In genomic region chr2:142858991-142859390, GRCh38 we compare ENCODE assay signal across 28 cellular contexts. TPM values are rescaled to one million over a fixed set of nuclear protein-coding genes. Genes with fewer than 3 reads are reported as not detected.
"Had no signal": no experiment of that assay in that cellular context is flagged by ENCODE, and none has a peak within 500 bp of the region (broad histone marks: within the 10 kb centered on the region; RNA-seq: fewer than 3 reads in every experiment).

No MANE protein-coding gene starts in this region.

- ATAC-seq: foreskin keratinocyte; gastroesophageal sphincter; heart left ventricle; left lobe of liver; mucosa of descending colon; natural killer cell treated with Interleukin-12 subunit alpha and Interleukin-12 subunit beta and Interleukin-15 and Interleukin-18, amount 100 ng/mL, for 72 hours; pancreas; sciatic nerve; stimulated activated effector memory CD8-positive, alpha-beta T cell treated with anti-CD3 and anti-CD28 coated beads, Interleukin-12 subunit alpha, Interleukin-12 subunit beta, amount 100 ng/mL, for 72 hours had no signal

- H3K4me3 Mint-ChIP-seq: mesothelial cell of epicardium; naive B cell; natural killer cell treated with Interleukin-12 subunit alpha and Interleukin-12 subunit beta and Interleukin-15 and Interleukin-18, amount 100 ng/mL, for 72 hours; neural crest cell; stimulated activated effector memory CD8-positive, alpha-beta T cell treated with anti-CD3 and anti-CD28 coated beads, Interleukin-12 subunit alpha, Interleukin-12 subunit beta, amount 100 ng/mL, for 72 hours had no signal

- H2AFZ ChIP-seq: hepatocyte had no signal

- H3K4me1 Mint-ChIP-seq: mesothelial cell of epicardium; neural crest cell; stimulated activated effector memory CD8-positive, alpha-beta T cell treated with anti-CD3 and anti-CD28 coated beads, Interleukin-12 subunit alpha, Interleukin-12 subunit beta, amount 100 ng/mL, for 72 hours had no signal

- H3K27ac ChIP-seq: esophagus muscularis mucosa, foreskin keratinocyte, gastroesophageal sphincter, heart left ventricle, hepatocyte, neutrophil, pancreas, right atrium auricular region, stomach, thyroid gland had no signal

- H3K79me2 ChIP-seq: hepatocyte had no signal

- H3K36me3 ChIP-seq: esophagus muscularis mucosa, gastroesophageal sphincter, heart left ventricle, neutrophil, pancreas, right atrium auricular region, stomach, thyroid gland had no signal

- H3K9me3 Mint-ChIP-seq: mesothelial cell of epicardium; natural killer cell treated with Interleukin-12 subunit alpha and Interleukin-12 subunit beta and Interleukin-15 and Interleukin-18, amount 100 ng/mL, for 72 hours; neural crest cell had no signal

- H3K4me3 ChIP-seq: esophagus muscularis mucosa, gastroesophageal sphincter, heart left ventricle, hepatocyte, lung, mucosa of descending colon, pancreas, right atrium auricular region, stomach, thyroid gland had no signal

- H3K9me3 ChIP-seq: esophagus muscularis mucosa, gastroesophageal sphincter, heart left ventricle, mucosa of descending colon, neutrophil, pancreas, right atrium auricular region, stomach, thyroid gland had no signal

- H3K4me1 ChIP-seq: esophagus muscularis mucosa, gastroesophageal sphincter, pancreas, right atrium auricular region, thyroid gland had no signal

- DNase-seq: effector memory CD4-positive, alpha-beta T cell; foreskin keratinocyte; heart left ventricle; kidney; mesenchymal stem cell; mucosa of descending colon; naive B cell; pancreas; stimulated activated CD4-positive, alpha-beta T cell treated with anti-CD3 and anti-CD28 coated beads, Interleukin-2, amount 100 ng/mL, for 24 hours; stimulated activated CD4-positive, alpha-beta T cell treated with anti-CD3 and anti-CD28 coated beads, Interleukin-4, amount 100 ng/mL, for 24 hours; stimulated activated naive CD4-positive, alpha-beta T cell treated with Interleukin-2 at 50 U/mL for 16 hours; stomach; thyroid gland; trophoblast cell had no signal

- H3K27ac Mint-ChIP-seq: mesothelial cell of epicardium; natural killer cell treated with Interleukin-12 subunit alpha and Interleukin-12 subunit beta and Interleukin-15 and Interleukin-18, amount 100 ng/mL, for 72 hours; progenitor cell of endocrine pancreas; stimulated activated effector memory CD8-positive, alpha-beta T cell treated with anti-CD3 and anti-CD28 coated beads, Interleukin-12 subunit alpha, Interleukin-12 subunit beta, amount 100 ng/mL, for 72 hours had no signal

- H3K36me3 Mint-ChIP-seq: mesothelial cell of epicardium; naive B cell; natural killer cell treated with Interleukin-12 subunit alpha and Interleukin-12 subunit beta and Interleukin-15 and Interleukin-18, amount 100 ng/mL, for 72 hours; stimulated activated effector memory CD8-positive, alpha-beta T cell treated with anti-CD3 and anti-CD28 coated beads, Interleukin-12 subunit alpha, Interleukin-12 subunit beta, amount 100 ng/mL, for 72 hours had no signal

- H3K4me2 ChIP-seq: hepatocyte had no signal

- H3K27me3 ChIP-seq: esophagus muscularis mucosa, foreskin keratinocyte, gastroesophageal sphincter, heart left ventricle, hepatocyte, neutrophil, right atrium auricular region, stomach, thyroid gland had no signal

RNA-seq across cellular contexts. Expression of gene KYNU, which starts 18.5 kb away (rescaled TPM):
- total RNA-seq: endothelial cell of umbilical vein, progenitor cell of endocrine pancreas had no signal
